Comparison of ENCODE assay signal across 2 cellular contexts in the genomic region with DNA sequence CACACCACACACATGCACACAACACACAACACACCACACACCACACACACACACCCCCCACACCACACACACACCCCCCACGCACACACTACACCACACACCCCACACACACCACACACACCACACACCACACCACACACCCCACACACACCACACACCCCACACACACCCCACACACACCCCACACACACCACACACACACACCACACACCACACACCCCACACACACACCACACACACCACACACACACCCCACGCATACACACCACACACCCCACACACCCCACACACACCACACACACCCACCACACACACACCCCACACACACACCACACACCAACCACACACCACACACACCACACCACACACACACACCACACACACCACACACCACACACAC.
TF ChIP-seq lines count a peak whose summit lies in the region.

No MANE protein-coding gene starts in this region.

TF ChIP-seq in K562, 482 proteins besides CTCF, POLR2A, EP300 and RAD21:
- TF ChIP-seq, protein P1, sequence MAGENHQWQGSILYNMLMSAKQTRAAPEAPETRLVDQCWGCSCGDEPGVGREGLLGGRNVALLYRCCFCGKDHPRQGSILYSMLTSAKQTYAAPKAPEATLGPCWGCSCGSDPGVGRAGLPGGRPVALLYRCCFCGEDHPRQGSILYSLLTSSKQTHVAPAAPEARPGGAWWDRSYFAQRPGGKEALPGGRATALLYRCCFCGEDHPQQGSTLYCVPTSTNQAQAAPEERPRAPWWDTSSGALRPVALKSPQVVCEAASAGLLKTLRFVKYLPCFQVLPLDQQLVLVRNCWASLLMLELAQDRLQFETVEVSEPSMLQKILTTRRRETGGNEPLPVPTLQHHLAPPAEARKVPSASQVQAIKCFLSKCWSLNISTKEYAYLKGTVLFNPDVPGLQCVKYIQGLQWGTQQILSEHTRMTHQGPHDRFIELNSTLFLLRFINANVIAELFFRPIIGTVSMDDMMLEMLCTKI (IDR thresholded peaks at IDR 0.05; ENCODE audit: partially characterized antibody): no peak
- TF ChIP-seq JUN (IDR thresholded peaks at IDR 0.05; ENCODE audit: borderline replicate concordance, low read depth, low read length) (no peak), JUN (CRISPR knock-in tag; IDR thresholded peaks at IDR 0.05; ENCODE audit: borderline replicate concordance) (no peak), NR2F6 (CRISPR knock-in tag; IDR thresholded peaks at IDR 0.05) (no peak)
TF ChIP-seq in K562: peak in this region for 0.

TF ChIP-seq in WTC11, 78 proteins besides CTCF, POLR2A, EP300 and RAD21:
- TF ChIP-seq, protein P2, sequence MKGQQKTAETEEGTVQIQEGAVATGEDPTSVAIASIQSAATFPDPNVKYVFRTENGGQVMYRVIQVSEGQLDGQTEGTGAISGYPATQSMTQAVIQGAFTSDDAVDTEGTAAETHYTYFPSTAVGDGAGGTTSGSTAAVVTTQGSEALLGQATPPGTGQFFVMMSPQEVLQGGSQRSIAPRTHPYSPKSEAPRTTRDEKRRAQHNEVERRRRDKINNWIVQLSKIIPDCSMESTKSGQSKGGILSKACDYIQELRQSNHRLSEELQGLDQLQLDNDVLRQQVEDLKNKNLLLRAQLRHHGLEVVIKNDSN (CRISPR knock-in tag; IDR thresholded peaks at IDR 0.05): no peak
- TF ChIP-seq ZBTB21 (CRISPR knock-in tag; IDR thresholded peaks at IDR 0.05; ENCODE audit: borderline replicate concordance) (no peak), MYBL2 (CRISPR knock-in tag; IDR thresholded peaks at IDR 0.05) (no peak), ELF4 (CRISPR knock-in tag; IDR thresholded peaks at IDR 0.05; ENCODE audit: low read depth) (no peak), ZNF263 (CRISPR knock-in tag; IDR thresholded peaks at IDR 0.05; ENCODE audit: low read depth) (no peak), GTF2I (CRISPR knock-in tag; conservative IDR thresholded peaks at IDR 0.05) (no peak), TEAD1 (CRISPR knock-in tag; IDR thresholded peaks at IDR 0.05) (no peak)
- TF ChIP-seq, protein P3, sequence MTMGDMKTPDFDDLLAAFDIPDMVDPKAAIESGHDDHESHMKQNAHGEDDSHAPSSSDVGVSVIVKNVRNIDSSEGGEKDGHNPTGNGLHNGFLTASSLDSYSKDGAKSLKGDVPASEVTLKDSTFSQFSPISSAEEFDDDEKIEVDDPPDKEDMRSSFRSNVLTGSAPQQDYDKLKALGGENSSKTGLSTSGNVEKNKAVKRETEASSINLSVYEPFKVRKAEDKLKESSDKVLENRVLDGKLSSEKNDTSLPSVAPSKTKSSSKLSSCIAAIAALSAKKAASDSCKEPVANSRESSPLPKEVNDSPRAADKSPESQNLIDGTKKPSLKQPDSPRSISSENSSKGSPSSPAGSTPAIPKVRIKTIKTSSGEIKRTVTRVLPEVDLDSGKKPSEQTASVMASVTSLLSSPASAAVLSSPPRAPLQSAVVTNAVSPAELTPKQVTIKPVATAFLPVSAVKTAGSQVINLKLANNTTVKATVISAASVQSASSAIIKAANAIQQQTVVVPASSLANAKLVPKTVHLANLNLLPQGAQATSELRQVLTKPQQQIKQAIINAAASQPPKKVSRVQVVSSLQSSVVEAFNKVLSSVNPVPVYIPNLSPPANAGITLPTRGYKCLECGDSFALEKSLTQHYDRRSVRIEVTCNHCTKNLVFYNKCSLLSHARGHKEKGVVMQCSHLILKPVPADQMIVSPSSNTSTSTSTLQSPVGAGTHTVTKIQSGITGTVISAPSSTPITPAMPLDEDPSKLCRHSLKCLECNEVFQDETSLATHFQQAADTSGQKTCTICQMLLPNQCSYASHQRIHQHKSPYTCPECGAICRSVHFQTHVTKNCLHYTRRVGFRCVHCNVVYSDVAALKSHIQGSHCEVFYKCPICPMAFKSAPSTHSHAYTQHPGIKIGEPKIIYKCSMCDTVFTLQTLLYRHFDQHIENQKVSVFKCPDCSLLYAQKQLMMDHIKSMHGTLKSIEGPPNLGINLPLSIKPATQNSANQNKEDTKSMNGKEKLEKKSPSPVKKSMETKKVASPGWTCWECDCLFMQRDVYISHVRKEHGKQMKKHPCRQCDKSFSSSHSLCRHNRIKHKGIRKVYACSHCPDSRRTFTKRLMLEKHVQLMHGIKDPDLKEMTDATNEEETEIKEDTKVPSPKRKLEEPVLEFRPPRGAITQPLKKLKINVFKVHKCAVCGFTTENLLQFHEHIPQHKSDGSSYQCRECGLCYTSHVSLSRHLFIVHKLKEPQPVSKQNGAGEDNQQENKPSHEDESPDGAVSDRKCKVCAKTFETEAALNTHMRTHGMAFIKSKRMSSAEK (CRISPR knock-in tag; IDR thresholded peaks at IDR 0.05; ENCODE audit: borderline replicate concordance): no peak
- TF ChIP-seq, protein P4, sequence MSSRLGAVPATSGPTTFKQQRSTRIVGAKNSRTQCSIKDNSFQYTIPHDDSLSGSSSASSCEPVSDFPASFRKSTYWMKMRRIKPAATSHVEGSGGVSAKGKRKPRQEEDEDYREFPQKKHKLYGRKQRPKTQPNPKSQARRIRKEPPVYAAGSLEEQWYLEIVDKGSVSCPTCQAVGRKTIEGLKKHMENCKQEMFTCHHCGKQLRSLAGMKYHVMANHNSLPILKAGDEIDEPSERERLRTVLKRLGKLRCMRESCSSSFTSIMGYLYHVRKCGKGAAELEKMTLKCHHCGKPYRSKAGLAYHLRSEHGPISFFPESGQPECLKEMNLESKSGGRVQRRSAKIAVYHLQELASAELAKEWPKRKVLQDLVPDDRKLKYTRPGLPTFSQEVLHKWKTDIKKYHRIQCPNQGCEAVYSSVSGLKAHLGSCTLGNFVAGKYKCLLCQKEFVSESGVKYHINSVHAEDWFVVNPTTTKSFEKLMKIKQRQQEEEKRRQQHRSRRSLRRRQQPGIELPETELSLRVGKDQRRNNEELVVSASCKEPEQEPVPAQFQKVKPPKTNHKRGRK (CRISPR knock-in tag; IDR thresholded peaks at IDR 0.05; ENCODE audit: borderline replicate concordance): no peak
- TF ChIP-seq, protein P5, sequence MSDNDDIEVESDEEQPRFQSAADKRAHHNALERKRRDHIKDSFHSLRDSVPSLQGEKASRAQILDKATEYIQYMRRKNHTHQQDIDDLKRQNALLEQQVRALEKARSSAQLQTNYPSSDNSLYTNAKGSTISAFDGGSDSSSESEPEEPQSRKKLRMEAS (CRISPR knock-in tag; IDR thresholded peaks at IDR 0.05): no peak
- TF ChIP-seq, protein P6, sequence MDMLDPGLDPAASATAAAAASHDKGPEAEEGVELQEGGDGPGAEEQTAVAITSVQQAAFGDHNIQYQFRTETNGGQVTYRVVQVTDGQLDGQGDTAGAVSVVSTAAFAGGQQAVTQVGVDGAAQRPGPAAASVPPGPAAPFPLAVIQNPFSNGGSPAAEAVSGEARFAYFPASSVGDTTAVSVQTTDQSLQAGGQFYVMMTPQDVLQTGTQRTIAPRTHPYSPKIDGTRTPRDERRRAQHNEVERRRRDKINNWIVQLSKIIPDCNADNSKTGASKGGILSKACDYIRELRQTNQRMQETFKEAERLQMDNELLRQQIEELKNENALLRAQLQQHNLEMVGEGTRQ (CRISPR knock-in tag; IDR thresholded peaks at IDR 0.05): no peak
- TF ChIP-seq, protein P7, sequence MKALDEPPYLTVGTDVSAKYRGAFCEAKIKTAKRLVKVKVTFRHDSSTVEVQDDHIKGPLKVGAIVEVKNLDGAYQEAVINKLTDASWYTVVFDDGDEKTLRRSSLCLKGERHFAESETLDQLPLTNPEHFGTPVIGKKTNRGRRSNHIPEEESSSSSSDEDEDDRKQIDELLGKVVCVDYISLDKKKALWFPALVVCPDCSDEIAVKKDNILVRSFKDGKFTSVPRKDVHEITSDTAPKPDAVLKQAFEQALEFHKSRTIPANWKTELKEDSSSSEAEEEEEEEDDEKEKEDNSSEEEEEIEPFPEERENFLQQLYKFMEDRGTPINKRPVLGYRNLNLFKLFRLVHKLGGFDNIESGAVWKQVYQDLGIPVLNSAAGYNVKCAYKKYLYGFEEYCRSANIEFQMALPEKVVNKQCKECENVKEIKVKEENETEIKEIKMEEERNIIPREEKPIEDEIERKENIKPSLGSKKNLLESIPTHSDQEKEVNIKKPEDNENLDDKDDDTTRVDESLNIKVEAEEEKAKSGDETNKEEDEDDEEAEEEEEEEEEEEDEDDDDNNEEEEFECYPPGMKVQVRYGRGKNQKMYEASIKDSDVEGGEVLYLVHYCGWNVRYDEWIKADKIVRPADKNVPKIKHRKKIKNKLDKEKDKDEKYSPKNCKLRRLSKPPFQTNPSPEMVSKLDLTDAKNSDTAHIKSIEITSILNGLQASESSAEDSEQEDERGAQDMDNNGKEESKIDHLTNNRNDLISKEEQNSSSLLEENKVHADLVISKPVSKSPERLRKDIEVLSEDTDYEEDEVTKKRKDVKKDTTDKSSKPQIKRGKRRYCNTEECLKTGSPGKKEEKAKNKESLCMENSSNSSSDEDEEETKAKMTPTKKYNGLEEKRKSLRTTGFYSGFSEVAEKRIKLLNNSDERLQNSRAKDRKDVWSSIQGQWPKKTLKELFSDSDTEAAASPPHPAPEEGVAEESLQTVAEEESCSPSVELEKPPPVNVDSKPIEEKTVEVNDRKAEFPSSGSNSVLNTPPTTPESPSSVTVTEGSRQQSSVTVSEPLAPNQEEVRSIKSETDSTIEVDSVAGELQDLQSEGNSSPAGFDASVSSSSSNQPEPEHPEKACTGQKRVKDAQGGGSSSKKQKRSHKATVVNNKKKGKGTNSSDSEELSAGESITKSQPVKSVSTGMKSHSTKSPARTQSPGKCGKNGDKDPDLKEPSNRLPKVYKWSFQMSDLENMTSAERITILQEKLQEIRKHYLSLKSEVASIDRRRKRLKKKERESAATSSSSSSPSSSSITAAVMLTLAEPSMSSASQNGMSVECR (CRISPR knock-in tag; IDR thresholded peaks at IDR 0.05; ENCODE audit: borderline replicate concordance): no peak
TF ChIP-seq in WTC11: peak in this region for 0.
